ENCODE assay signal across 12 cellular contexts in genomic region chr17:44827863-44828262, GRCh38. TPM values are rescaled to one million over a fixed set of nuclear protein-coding genes. Genes with fewer than 3 reads are reported as not detected.
DNase-seq lines count a peak whose midpoint lies in the region; ATAC-seq, FAIRE-seq and TF ChIP-seq lines count a peak whose summit lies in the region.
"Had no signal": no experiment of that assay in that cellular context is flagged by ENCODE, and none has a peak within 500 bp of the region (broad histone marks: within the 10 kb centered on the region; RNA-seq: fewer than 3 reads in every experiment).

No MANE protein-coding gene starts in this region.

- H3K36me3 Mint-ChIP-seq in CD8-positive, alpha-beta T cell, result no peaks in the 10 kb centered on the region

- H3K36me3 ChIP-seq in CD8-positive, alpha-beta T cell (ENCODE audit: insufficient read depth, low read length), result no peaks in the 10 kb centered on the region
- H3K36me3 ChIP-seq: tibial artery had no signal

- H3K4me3 Mint-ChIP-seq in CD8-positive, alpha-beta T cell, result no peak overlapping the region

- H3K4me1 ChIP-seq in CD8-positive, alpha-beta T cell (ENCODE audit: insufficient read depth, low read length), result peaks cover 11% of the 10 kb centered on the region

- no peaks in the 10 kb centered on the region for H3K9me3 ChIP-seq in CD8-positive, alpha-beta T cell (ENCODE audit: low read length)
- H3K9me3 ChIP-seq: tibial artery had no signal

- no peak overlapping the region for H3K27ac ChIP-seq in CD8-positive, alpha-beta T cell (ENCODE audit: low read depth, low read length)

- peaks cover 11% of the 10 kb centered on the region for H3K4me1 Mint-ChIP-seq in CD8-positive, alpha-beta T cell (ENCODE audit: low read depth)

- TF ChIP-seq CTCF in fibroblast of villous mesenchyme (IDR thresholded peaks at IDR 0.05; ENCODE audit: insufficient read depth, low read depth, low read length), result no peak
- no peak for TF ChIP-seq CTCF in retinal pigment epithelial cell (conservative IDR thresholded peaks at IDR 0.05; ENCODE audit: low read depth, low read length)
- TF ChIP-seq CTCF in CD8-positive, alpha-beta T cell (IDR thresholded peaks at IDR 0.05), result no peak
- no peak for TF ChIP-seq CTCF in GM10266 (IDR thresholded peaks at IDR 0.05; ENCODE audit: control insufficient read depth, insufficient read depth, low read depth, missing control alignments)

- H3K4me3 ChIP-seq in fibroblast of villous mesenchyme (ENCODE audit: low read depth, low read length), result peak overlapping the region; percentile 85
- H3K4me3 ChIP-seq in retinal pigment epithelial cell (ENCODE audit: low read length), result peak overlapping the region; percentile 72
- no peak overlapping the region for H3K4me3 ChIP-seq in CD8-positive, alpha-beta T cell (ENCODE audit: low read depth, low read length)

- peaks cover 43% of the 10 kb centered on the region for H3K27me3 Mint-ChIP-seq in CD8-positive, alpha-beta T cell (ENCODE audit: low read depth)

- intact Hi-C loops in CD8-positive, alpha-beta T cell (cut with DNase I, micrococcal nuclease), result no loop called here

- POLR2A ChIA-PET in CD8-positive, alpha-beta T cell (lab: Charles Lee), result no interaction called here

- no peaks in the 10 kb centered on the region for H3K9me3 Mint-ChIP-seq in CD8-positive, alpha-beta T cell

- H3K27me3 ChIP-seq in CD8-positive, alpha-beta T cell (ENCODE audit: insufficient read depth, low read length), result peaks cover 27% of the 10 kb centered on the region

- H3K27ac Mint-ChIP-seq in CD8-positive, alpha-beta T cell, result no peak overlapping the region

- CTCF ChIA-PET in CD8-positive, alpha-beta T cell (lab: Charles Lee), result no interaction called here

- FAIRE-seq in RCC 7860 (lab: Jason Lieb, UNC), result peak; percentile 40

- DNase-seq in EL, result peak; percentile 48
- DNase-seq in RCC 7860 (ENCODE audit: low spot score), result no peak
- no peak for DNase-seq in fibroblast of villous mesenchyme (ENCODE audit: low read depth)
- DNase-seq in retinal pigment epithelial cell (ENCODE audit: low read depth), result no peak
- no peak for DNase-seq in CD8-positive, alpha-beta T cell
- DNase-seq in hepatic stellate cell (ENCODE audit: low spot score), result no peak
- DNase-seq in GM10266 (ENCODE audit: extremely low spot score), result no peak
- DNase-seq: activated CD8-positive, alpha-beta memory T cell treated with anti-CD3 and anti-CD28 coated beads, Interleukin-2, amount 50 U/mL, for 4 hours; NCI-H526; T1000; tibial artery had no signal

- no peak for ATAC-seq in CD8-positive, alpha-beta T cell
- ATAC-seq in GM18519 (IDR thresholded peaks at IDR 0.05; ENCODE audit: low FRiP score, unreplicated experiment), result no peak

RNA-seq across cellular contexts. Expression of gene GJC1, which starts 2.2 kb away (rescaled TPM):
- 30.2 and 40.6 TPM in 2 replicates for total RNA-seq in fibroblast of villous mesenchyme
- not detected for total RNA-seq in CD8-positive, alpha-beta T cell

RNA-seq across cellular contexts. Expression of gene HIGD1B, which starts 19.8 kb away (rescaled TPM):
- total RNA-seq in fibroblast of villous mesenchyme, result not detected in 2 replicates
- total RNA-seq in CD8-positive, alpha-beta T cell, result not detected

Comparison
In these comparisons a context has a peak if more than half of its experiments do, and no peak if none do; other contexts are left out.
1. RNA of gene GJC1, which starts 2.2 kb away (total RNA-seq): 30.2 to 40.6 TPM in fibroblast of villous mesenchyme; not detected in CD8-positive, alpha-beta T cell; every median in the first group is over 10 times any median in the second.